Comparison of ENCODE assay signal across 11 cellular contexts in the genomic region with DNA sequence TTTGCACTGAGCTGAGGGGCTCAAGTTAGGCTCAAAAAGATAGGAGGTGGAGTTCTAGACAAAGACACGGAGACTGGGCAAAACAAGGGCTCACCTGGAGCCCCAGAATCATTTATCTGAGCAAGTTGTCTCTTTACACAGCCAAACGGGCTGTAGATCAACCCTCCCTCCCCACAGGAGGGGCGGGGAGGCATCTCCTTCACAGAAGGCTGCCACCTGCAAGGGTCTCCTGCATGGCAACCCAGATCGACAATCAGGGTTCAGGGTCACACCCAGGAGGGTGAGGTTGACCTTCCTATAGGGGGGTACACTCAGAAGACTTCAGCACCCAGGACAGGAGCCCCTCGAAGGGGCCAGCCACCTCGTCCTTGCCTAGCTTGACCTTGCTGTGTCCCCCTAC.
"Had no signal": no experiment of that assay in that cellular context is flagged by ENCODE, and none has a peak within 500 bp of the region (broad histone marks: within the 10 kb centered on the region; RNA-seq: fewer than 3 reads in every experiment).

No MANE protein-coding gene starts in this region.

- H3K36me3 ChIP-seq: brain microvascular endothelial cell had no signal

- H3K27me3 ChIP-seq: brain microvascular endothelial cell had no signal

- DNase-seq: activated CD4-positive, alpha-beta T cell treated with anti-CD3 and anti-CD28 coated beads for 1 hour; activated gamma-delta T cell treated with Interleukin-2 at 50 U/mL for 16 hours; activated T-cell treated with anti-CD3 and anti-CD28 coated beads, Interleukin-2, amount 50 U/mL, for 4 hours; brain microvascular endothelial cell; left ventricle myocardium superior; right cardiac atrium; SHP77 treated with DMSO at 0.1 percent for 48 hours; trophoblast cell had no signal

- H3K9me3 Mint-ChIP-seq: activated T-cell treated with anti-CD3 and anti-CD28 coated beads, Interleukin-2, amount 50 U/mL, for 4 hours; dendritic cell treated with granulocyte-macrophage colony-stimulating factor and Interleukin-4, amounts not matched to agents 40 ng/mL and 50 ng/mL, for 4 days had no signal

- H3K4me3 ChIP-seq: hepatocyte, smooth muscle cell had no signal

- ATAC-seq: activated T-cell treated with anti-CD3 and anti-CD28 coated beads, Interleukin-2, amount 50 U/mL, for 4 hours; left ventricle myocardium superior; right cardiac atrium had no signal

- H3K4me3 Mint-ChIP-seq: activated T-cell treated with anti-CD3 and anti-CD28 coated beads, Interleukin-2, amount 50 U/mL, for 4 hours; dendritic cell treated with granulocyte-macrophage colony-stimulating factor and Interleukin-4, amounts not matched to agents 40 ng/mL and 50 ng/mL, for 4 days had no signal

- H3K27ac Mint-ChIP-seq: dendritic cell treated with granulocyte-macrophage colony-stimulating factor and Interleukin-4, amounts not matched to agents 40 ng/mL and 50 ng/mL, for 4 days had no signal

- H3K27ac ChIP-seq: brain microvascular endothelial cell, hepatocyte had no signal
